ENCODE assay signal across 1 cellular context in the genomic region with DNA sequence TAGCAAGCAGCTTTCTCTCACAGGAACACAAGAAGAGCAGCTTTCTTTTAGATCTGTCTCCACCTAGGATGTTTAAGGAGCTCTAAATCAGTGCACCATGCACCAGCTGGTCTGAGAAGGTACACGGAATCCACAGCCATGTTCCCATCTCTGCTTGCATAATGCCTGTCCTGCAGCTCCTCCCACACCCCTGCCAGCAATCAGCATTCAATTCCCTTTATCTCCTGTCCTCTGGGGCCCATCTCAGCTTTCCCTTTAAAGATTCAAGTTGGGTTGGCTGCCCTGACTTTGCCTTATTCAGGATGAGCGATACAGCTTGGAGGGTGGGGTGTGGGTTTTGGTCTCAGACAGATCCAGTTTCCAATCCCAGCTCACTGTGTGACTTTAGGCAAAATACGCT.
TF ChIP-seq lines count a peak whose summit lies in the region.

No MANE protein-coding gene starts in this region.

TF ChIP-seq in H1, 55 proteins besides CTCF, POLR2A, EP300 and RAD21:
- TF ChIP-seq CHD1 (IDR thresholded peaks at IDR 0.05; ENCODE audit: low read depth, low read length) (no peak), SIN3A (conservative IDR thresholded peaks at IDR 0.05 in 1 of 2, IDR thresholded peaks at IDR 0.05 in 1 of 2; ENCODE audit: low read depth in 1 of 2, low read length in 2 of 2) (no peak), SIRT6 (IDR thresholded peaks at IDR 0.05; ENCODE audit: low read length) (no peak), CEBPB (IDR thresholded peaks at IDR 0.05; ENCODE audit: low read depth, low read length) (no peak), TEAD4 (IDR thresholded peaks at IDR 0.05; ENCODE audit: low read depth, low read length) (no peak), TBP (IDR thresholded peaks at IDR 0.05; ENCODE audit: low read depth, low read length) (no peak), RNF2 (IDR thresholded peaks at IDR 0.05; ENCODE audit: borderline replicate concordance, low read depth, low read length, missing control alignments, poor library complexity, severe bottlenecking) (no peak), CBX8 (IDR thresholded peaks at IDR 0.05; ENCODE audit: borderline replicate concordance, low read depth, low read length) (no peak), CHD2 (IDR thresholded peaks at IDR 0.05; ENCODE audit: low read length) (no peak), NANOG (IDR thresholded peaks at IDR 0.05; ENCODE audit: insufficient read depth, low read depth, low read length, poor library complexity, severe bottlenecking) (no peak)
- TF ChIP-seq, protein P1, sequence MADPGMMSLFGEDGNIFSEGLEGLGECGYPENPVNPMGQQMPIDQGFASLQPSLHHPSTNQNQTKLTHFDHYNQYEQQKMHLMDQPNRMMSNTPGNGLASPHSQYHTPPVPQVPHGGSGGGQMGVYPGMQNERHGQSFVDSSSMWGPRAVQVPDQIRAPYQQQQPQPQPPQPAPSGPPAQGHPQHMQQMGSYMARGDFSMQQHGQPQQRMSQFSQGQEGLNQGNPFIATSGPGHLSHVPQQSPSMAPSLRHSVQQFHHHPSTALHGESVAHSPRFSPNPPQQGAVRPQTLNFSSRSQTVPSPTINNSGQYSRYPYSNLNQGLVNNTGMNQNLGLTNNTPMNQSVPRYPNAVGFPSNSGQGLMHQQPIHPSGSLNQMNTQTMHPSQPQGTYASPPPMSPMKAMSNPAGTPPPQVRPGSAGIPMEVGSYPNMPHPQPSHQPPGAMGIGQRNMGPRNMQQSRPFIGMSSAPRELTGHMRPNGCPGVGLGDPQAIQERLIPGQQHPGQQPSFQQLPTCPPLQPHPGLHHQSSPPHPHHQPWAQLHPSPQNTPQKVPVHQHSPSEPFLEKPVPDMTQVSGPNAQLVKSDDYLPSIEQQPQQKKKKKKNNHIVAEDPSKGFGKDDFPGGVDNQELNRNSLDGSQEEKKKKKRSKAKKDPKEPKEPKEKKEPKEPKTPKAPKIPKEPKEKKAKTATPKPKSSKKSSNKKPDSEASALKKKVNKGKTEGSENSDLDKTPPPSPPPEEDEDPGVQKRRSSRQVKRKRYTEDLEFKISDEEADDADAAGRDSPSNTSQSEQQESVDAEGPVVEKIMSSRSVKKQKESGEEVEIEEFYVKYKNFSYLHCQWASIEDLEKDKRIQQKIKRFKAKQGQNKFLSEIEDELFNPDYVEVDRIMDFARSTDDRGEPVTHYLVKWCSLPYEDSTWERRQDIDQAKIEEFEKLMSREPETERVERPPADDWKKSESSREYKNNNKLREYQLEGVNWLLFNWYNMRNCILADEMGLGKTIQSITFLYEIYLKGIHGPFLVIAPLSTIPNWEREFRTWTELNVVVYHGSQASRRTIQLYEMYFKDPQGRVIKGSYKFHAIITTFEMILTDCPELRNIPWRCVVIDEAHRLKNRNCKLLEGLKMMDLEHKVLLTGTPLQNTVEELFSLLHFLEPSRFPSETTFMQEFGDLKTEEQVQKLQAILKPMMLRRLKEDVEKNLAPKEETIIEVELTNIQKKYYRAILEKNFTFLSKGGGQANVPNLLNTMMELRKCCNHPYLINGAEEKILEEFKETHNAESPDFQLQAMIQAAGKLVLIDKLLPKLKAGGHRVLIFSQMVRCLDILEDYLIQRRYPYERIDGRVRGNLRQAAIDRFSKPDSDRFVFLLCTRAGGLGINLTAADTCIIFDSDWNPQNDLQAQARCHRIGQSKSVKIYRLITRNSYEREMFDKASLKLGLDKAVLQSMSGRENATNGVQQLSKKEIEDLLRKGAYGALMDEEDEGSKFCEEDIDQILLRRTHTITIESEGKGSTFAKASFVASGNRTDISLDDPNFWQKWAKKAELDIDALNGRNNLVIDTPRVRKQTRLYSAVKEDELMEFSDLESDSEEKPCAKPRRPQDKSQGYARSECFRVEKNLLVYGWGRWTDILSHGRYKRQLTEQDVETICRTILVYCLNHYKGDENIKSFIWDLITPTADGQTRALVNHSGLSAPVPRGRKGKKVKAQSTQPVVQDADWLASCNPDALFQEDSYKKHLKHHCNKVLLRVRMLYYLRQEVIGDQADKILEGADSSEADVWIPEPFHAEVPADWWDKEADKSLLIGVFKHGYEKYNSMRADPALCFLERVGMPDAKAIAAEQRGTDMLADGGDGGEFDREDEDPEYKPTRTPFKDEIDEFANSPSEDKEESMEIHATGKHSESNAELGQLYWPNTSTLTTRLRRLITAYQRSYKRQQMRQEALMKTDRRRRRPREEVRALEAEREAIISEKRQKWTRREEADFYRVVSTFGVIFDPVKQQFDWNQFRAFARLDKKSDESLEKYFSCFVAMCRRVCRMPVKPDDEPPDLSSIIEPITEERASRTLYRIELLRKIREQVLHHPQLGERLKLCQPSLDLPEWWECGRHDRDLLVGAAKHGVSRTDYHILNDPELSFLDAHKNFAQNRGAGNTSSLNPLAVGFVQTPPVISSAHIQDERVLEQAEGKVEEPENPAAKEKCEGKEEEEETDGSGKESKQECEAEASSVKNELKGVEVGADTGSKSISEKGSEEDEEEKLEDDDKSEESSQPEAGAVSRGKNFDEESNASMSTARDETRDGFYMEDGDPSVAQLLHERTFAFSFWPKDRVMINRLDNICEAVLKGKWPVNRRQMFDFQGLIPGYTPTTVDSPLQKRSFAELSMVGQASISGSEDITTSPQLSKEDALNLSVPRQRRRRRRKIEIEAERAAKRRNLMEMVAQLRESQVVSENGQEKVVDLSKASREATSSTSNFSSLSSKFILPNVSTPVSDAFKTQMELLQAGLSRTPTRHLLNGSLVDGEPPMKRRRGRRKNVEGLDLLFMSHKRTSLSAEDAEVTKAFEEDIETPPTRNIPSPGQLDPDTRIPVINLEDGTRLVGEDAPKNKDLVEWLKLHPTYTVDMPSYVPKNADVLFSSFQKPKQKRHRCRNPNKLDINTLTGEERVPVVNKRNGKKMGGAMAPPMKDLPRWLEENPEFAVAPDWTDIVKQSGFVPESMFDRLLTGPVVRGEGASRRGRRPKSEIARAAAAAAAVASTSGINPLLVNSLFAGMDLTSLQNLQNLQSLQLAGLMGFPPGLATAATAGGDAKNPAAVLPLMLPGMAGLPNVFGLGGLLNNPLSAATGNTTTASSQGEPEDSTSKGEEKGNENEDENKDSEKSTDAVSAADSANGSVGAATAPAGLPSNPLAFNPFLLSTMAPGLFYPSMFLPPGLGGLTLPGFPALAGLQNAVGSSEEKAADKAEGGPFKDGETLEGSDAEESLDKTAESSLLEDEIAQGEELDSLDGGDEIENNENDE (IDR thresholded peaks at IDR 0.05; ENCODE audit: insufficient replicate concordance, low read length): no peak
